In genomic region chr10:123945506-123945905, GRCh38 we compare ENCODE assay signal across 1 cellular context.
TF ChIP-seq lines count a peak whose summit lies in the region.

No MANE protein-coding gene starts in this region.

TF ChIP-seq in IMR-90, 13 proteins besides CTCF, POLR2A, EP300 and RAD21 (continued from another document):
- TF ChIP-seq FOS (IDR thresholded peaks at IDR 0.05; ENCODE audit: low read depth, low read length) = no peak
- TF ChIP-seq CHD1 (IDR thresholded peaks at IDR 0.05; ENCODE audit: low read depth, low read length) = no peak
